11 cellular contexts compared by ENCODE assay signal in the genomic region with DNA sequence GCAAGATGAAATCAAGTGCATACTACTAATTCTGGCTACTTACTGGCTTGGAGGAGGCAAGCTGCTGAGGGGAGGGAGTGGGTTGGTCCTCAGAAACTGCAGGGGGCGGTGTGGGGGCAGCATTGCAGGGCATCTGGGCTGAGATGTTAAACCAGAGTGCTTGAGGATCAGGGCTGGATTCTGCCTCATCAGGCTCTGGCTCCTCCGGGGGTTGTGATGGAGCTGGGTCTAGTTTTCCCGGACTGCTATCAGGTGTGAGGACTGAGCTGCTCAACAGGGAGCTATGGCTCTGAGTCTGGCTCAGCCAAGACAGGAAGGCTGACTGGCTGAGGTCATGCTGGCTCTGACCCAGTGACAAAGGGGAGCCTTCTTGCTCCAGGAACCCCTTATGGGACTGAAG. TPM values are rescaled to one million over a fixed set of nuclear protein-coding genes. Genes with fewer than 3 reads are reported as not detected.
DNase-seq lines count a peak whose midpoint lies in the region; ATAC-seq and TF ChIP-seq lines count a peak whose summit lies in the region.
"Had no signal": no experiment of that assay in that cellular context is flagged by ENCODE, and none has a peak within 500 bp of the region (broad histone marks: within the 10 kb centered on the region; RNA-seq: fewer than 3 reads in every experiment).

No MANE protein-coding gene starts in this region.

- ATAC-seq in HG03175 (IDR thresholded peaks at IDR 0.05; ENCODE audit: unreplicated experiment), result no peak
- ATAC-seq in GM18870 (IDR thresholded peaks at IDR 0.05; ENCODE audit: unreplicated experiment), result no peak
- ATAC-seq in HG03095 (IDR thresholded peaks at IDR 0.05; ENCODE audit: unreplicated experiment), result no peak
- no peak for ATAC-seq in HG02588 (IDR thresholded peaks at IDR 0.05; ENCODE audit: unreplicated experiment)

- DNase-seq in BJ (ENCODE audit: low read depth), result no peak
- peak; percentile 45 for DNase-seq in HuH-7 (ENCODE audit: low spot score)
- DNase-seq in activated T-cell treated with anti-CD3 and anti-CD28 coated beads, Interleukin-2, amount 50 U/mL, for 1 hour, result peak; percentile 31
- DNase-seq in immature natural killer cell, result peak in 2 of 3 donors; percentile 15 to 26
- DNase-seq: NCI-H2171, pancreas had no signal

- CTCF ChIA-PET in BJ (lab: Yijun Ruan, JAX), result interaction anchor here (0.9 to 2.5 kb wide), 7 partner anchors 8 to 109 kb away, joined by 3 to 28 read pairs (median 4); no protein-coding TSS in a partner anchor

- H3K4me3 Mint-ChIP-seq in immature natural killer cell, result no peak overlapping the region
- H3K4me3 Mint-ChIP-seq: brain had no signal

- peak; percentile 22 for TF ChIP-seq CTCF in BJ (IDR thresholded peaks at IDR 0.05; ENCODE audit: insufficient read depth, low read depth, low read length)

- H3K27ac Mint-ChIP-seq in immature natural killer cell, result peak overlapping the region in 1 of 6 donors; percentile 3

- H3K27me3 Mint-ChIP-seq in immature natural killer cell (ENCODE audit: low read depth in 3 of 3), result peaks cover 2 to 7% (median 3%) of the 10 kb centered on the region in 3 donors
- H3K27me3 Mint-ChIP-seq: brain had no signal

- no peaks in the 10 kb centered on the region for H3K9me3 Mint-ChIP-seq in immature natural killer cell
- H3K9me3 Mint-ChIP-seq: brain had no signal

- peaks cover 26 to 80% (median 60%) of the 10 kb centered on the region in 3 donors for H3K36me3 Mint-ChIP-seq in immature natural killer cell

- H3K27me3 ChIP-seq in BJ (ENCODE audit: control insufficient read depth, insufficient read depth, low read length), result no peaks in the 10 kb centered on the region
- H3K27me3 ChIP-seq: pancreas had no signal

- POLR2A ChIA-PET in BJ (lab: Charles Lee), result no interaction called here

- peaks cover 65% of the 10 kb centered on the region for H3K36me3 ChIP-seq in BJ (ENCODE audit: control insufficient read depth, insufficient read depth, low read length)

- H3K4me1 Mint-ChIP-seq in immature natural killer cell, result no peaks in the 10 kb centered on the region
- H3K4me1 Mint-ChIP-seq: brain had no signal

- H3K4me3 ChIP-seq in BJ (ENCODE audit: low read depth, low read length), result no peak overlapping the region
- H3K4me3 ChIP-seq: pancreas had no signal

RNA-seq across cellular contexts. Expression of gene BAZ2A, which starts 28.6 kb away (rescaled TPM):
- polyA plus RNA-seq in BJ (2011; rRNA removed) (45.3 and 65.1 TPM in 2 replicates), immature natural killer cell (10 to 100 TPM in 2 of 3 donors, 1 to 10 TPM in 1; 6.5 to 37.5 (median 11.9) TPM)
- polyA minus RNA-seq in BJ (2011; rRNA and poly(A)+ RNA removed), result 78.2 and 103 TPM in 2 replicates

RNA-seq across cellular contexts. Expression of gene ATP5F1B, which starts 44.3 kb away (rescaled TPM):
- polyA plus RNA-seq in BJ (2011; rRNA removed) (852 and 1,032 TPM in 2 replicates), immature natural killer cell (1,000 to 10,000 TPM in 1 of 3 donors, 100 to 1,000 TPM in 2; 795 to 1,475 (median 867) TPM)
- 473 and 813 TPM in 2 replicates for polyA minus RNA-seq in BJ (2011; rRNA and poly(A)+ RNA removed)
